In genomic region chr1:162083273-162083672, GRCh38 we compare ENCODE assay signal across 11 cellular contexts. TPM values are rescaled to one million over a fixed set of nuclear protein-coding genes. Genes with fewer than 3 reads are reported as not detected.
"Had no signal": no experiment of that assay in that cellular context is flagged by ENCODE, and none has a peak within 500 bp of the region (broad histone marks: within the 10 kb centered on the region; RNA-seq: fewer than 3 reads in every experiment).

No MANE protein-coding gene starts in this region.

- H3K27ac Mint-ChIP-seq: GM23338, H9, HFFc6 had no signal

- ATAC-seq: GM23338, HCT116 had no signal

- H3K9me3 ChIP-seq: HAP-1 had no signal

- DNase-seq: GM23248, GOT3, H7, H9, HCEC 1CT, HFFc6 had no signal

- H3K36me3 ChIP-seq: HAP-1 had no signal

- H2AFZ ChIP-seq: GM23248, GM23338 had no signal

- H3K4me3 ChIP-seq: GM23248, GM23338, HAP-1 had no signal

- H3K9me3 Mint-ChIP-seq: HFFc6 had no signal

- H3K9ac ChIP-seq: GM23248 had no signal

- H3K4me3 Mint-ChIP-seq: GM23338, H9, HFFc6 had no signal

- FAIRE-seq: H1, H54 had no signal

- H3K27ac ChIP-seq: GM23248 had no signal

- H3K4me2 ChIP-seq: GM23338 had no signal

RNA-seq across cellular contexts. Expression of gene NOS1AP, which starts 13.8 kb away (rescaled TPM):
- total RNA-seq: GM23248 had no signal
